Comparison of ENCODE assay signal across 1 cellular context in genomic region chr15:56052389-56053045, GRCh38.
TF ChIP-seq lines count a peak whose summit lies in the region.

No MANE protein-coding gene starts in this region.

TF ChIP-seq in endothelial cell of umbilical vein, 7 proteins besides CTCF, POLR2A, EP300 and RAD21 (continued from another document):
- TF ChIP-seq JUN (IDR thresholded peaks at IDR 0.05; ENCODE audit: borderline replicate concordance, insufficient read depth, insufficient read length, low read depth) (no peak), FOS (IDR thresholded peaks at IDR 0.05; ENCODE audit: borderline replicate concordance, insufficient read depth, low read length) (no peak), EZH2 (IDR thresholded peaks at IDR 0.05; ENCODE audit: borderline replicate concordance, low read depth, low read length, severe bottlenecking) (no peak), MAX (IDR thresholded peaks at IDR 0.05; ENCODE audit: insufficient read depth, insufficient read length) (no peak), POLR2AphosphoS5 (IDR thresholded peaks at IDR 0.05; ENCODE audit: insufficient read depth, low read depth, low read length) (no peak), GATA2 (IDR thresholded peaks at IDR 0.05; ENCODE audit: insufficient read depth, insufficient read length, low read depth, low read length) (no peak)
